8 cellular contexts compared by ENCODE assay signal in the genomic region with DNA sequence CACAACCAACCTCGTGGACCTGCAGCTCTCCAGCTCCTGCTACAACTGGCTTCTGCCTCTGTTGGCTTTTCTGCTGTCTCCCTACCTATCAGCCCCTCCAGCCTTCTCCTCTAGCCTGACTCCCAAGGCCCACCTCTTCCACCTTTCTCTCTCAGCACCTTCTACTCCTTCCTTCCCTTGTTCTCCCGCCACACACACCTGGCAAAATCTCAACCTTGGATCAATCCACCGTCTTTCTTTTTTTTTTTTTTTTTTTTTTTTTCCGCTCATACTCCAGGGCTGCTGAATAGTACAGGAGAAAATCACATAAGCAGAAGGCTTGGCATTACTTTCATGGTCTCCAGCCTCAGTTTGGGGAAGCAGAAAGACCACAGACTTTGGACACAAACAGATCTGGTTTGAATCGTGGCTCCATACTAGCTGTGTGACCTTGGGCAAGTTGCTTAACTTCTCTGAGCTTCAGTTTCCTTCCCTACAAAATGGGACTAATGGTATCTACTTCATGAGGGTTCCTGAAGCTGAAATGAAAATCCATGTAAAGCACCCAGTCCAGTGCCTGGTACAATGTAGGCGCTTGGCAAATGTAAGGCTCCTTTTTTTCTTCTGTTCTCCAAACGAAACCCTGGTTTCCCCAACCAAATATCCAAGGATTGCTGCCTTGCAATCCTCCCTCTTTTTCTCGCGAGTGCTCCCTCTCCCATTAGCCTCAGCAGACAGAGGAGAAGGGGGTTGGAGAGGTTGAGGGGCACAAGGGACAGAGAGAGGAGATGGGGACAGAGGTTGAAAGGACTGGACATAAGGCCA. TPM values are rescaled to one million over a fixed set of nuclear protein-coding genes. Genes with fewer than 3 reads are reported as not detected.
DNase-seq lines count a peak whose midpoint lies in the region; ATAC-seq, FAIRE-seq and TF ChIP-seq lines count a peak whose summit lies in the region.

No MANE protein-coding gene starts in this region.

- H3K4me3 ChIP-seq in fibroblast of mammary gland (ENCODE audit: control insufficient read depth, low read depth, low read length) = peak overlapping the region; percentile 64
- peak overlapping the region; percentile 38 to 58 (median 46) for H3K4me3 ChIP-seq in pancreas

- peaks cover 28% of the 10 kb centered on the region for H3K27me3 Mint-ChIP-seq in CD4-positive, alpha-beta T cell

- no peaks in the 10 kb centered on the region for H3K36me3 ChIP-seq in pancreas

- FAIRE-seq in pancreas (lab: Jason Lieb, UNC) = no peak

- H3K4me1 ChIP-seq in pancreas = no peaks in the 10 kb centered on the region

- POLR2A ChIA-PET in CD4-positive, alpha-beta T cell (lab: Charles Lee) = no interaction called here
- POLR2A ChIA-PET in RWPE1 (lab: Yijun Ruan, JAX; ENCODE audit: low non-redundant PET) = interaction anchor here (0.6 kb wide), 1 partner anchor 48 kb away, joined by 5 read pairs; no protein-coding TSS in a partner anchor

- H3K4me1 Mint-ChIP-seq in CD4-positive, alpha-beta T cell (ENCODE audit: low read depth) = no peaks in the 10 kb centered on the region

- CTCF ChIA-PET in CD4-positive, alpha-beta T cell (lab: Charles Lee) = no interaction called here
- CTCF ChIA-PET in RWPE1 (lab: Yijun Ruan, JAX) = interaction anchor here (0.6 to 0.7 kb wide), 3 partner anchors 441 to 874 kb away, joined by 3 read pairs; no protein-coding TSS in a partner anchor

- 17 to 26% methylated on average over 9 of the region's 9 CpGs for WGBS in pancreas, 2 donors

- no peaks in the 10 kb centered on the region for H3K9me3 ChIP-seq in CD4-positive, alpha-beta T cell (ENCODE audit: control insufficient read depth, low read length)
- no peaks in the 10 kb centered on the region for H3K9me3 ChIP-seq in pancreas

- TF ChIP-seq CTCF in CD4-positive, alpha-beta T cell (IDR thresholded peaks at IDR 0.05) = no peak
- TF ChIP-seq CTCF in RWPE1 (conservative IDR thresholded peaks at IDR 0.05; ENCODE audit: low read depth) (no peak), fibroblast of mammary gland (conservative IDR thresholded peaks at IDR 0.05; ENCODE audit: control insufficient read depth, insufficient read depth, low read depth, low read length) (no peak), pancreas (IDR thresholded peaks at IDR 0.05) (no peak)

- H3K36me3 Mint-ChIP-seq in CD4-positive, alpha-beta T cell (ENCODE audit: low read depth) = no peaks in the 10 kb centered on the region

- no peak overlapping the region for H3K27ac ChIP-seq in CD4-positive, alpha-beta T cell (ENCODE audit: low read depth, low read length)
- H3K27ac ChIP-seq in RWPE1 (peak overlapping the region; percentile 77), pancreas (no peak overlapping the region)

- peak overlapping the region; percentile 74 for H3K4me3 Mint-ChIP-seq in CD4-positive, alpha-beta T cell

- H3K27me3 ChIP-seq in CD4-positive, alpha-beta T cell (ENCODE audit: control insufficient read depth, insufficient read depth, low read length) = no peaks in the 10 kb centered on the region
- H3K27me3 ChIP-seq in pancreas = no peaks in the 10 kb centered on the region

- H3K27ac Mint-ChIP-seq in CD4-positive, alpha-beta T cell = no peak overlapping the region

- ATAC-seq in CD4-positive, alpha-beta T cell (ENCODE audit: poor library complexity) = no peak
- ATAC-seq in pancreas = no peak
- ATAC-seq in GM18909 (IDR thresholded peaks at IDR 0.05; ENCODE audit: poor library complexity, unreplicated experiment) = no peak
- no peak for ATAC-seq in GM18519 (IDR thresholded peaks at IDR 0.05; ENCODE audit: low FRiP score, unreplicated experiment)

- intact Hi-C loops in CD4-positive, alpha-beta T cell (cut with DNase I, micrococcal nuclease) = no loop called here
- intact Hi-C loops in pancreas (cut with DNase I) = no loop called here

- DNase-seq in CD4-positive, alpha-beta T cell = no peak
- DNase-seq in RWPE1 (ENCODE audit: low spot score) (no peak), fibroblast of mammary gland (ENCODE audit: low read depth) (no peak), pancreas (no peak), inferior parietal cortex (ENCODE audit: extremely low spot score) (no peak)
- no peak for DNase-seq in activated CD8-positive, alpha-beta memory T cell treated with anti-CD3 and anti-CD28 coated beads, Interleukin-2, amount 50 U/mL, for 4 hours

- H3K9me3 Mint-ChIP-seq in CD4-positive, alpha-beta T cell = no peaks in the 10 kb centered on the region

RNA-seq across cellular contexts. Expression of gene FGD1, which starts 1.7 kb away (rescaled TPM):
- total RNA-seq in CD4-positive, alpha-beta T cell = under 1 TPM in 1 of 2 experiments, not detected in 1; 0.06 TPM
- total RNA-seq in pancreas = 1 to 10 TPM; 1.7 to 4.0 (median 2.5) TPM
- 1 to 10 TPM; 3.0 TPM for polyA plus RNA-seq in pancreas

RNA-seq across cellular contexts. Expression of gene GNL3L, which starts 35.7 kb away (rescaled TPM):
- total RNA-seq in CD4-positive, alpha-beta T cell = 10 to 100 TPM; 21.5 to 22.8 TPM
- 10 to 100 TPM; 10.6 to 21.6 (median 16.3) TPM for total RNA-seq in pancreas
- polyA plus RNA-seq in pancreas = 1 to 10 TPM; 4.0 to 4.4 TPM

RNA-seq across cellular contexts. Expression of gene TSR2, which starts 54.2 kb away (rescaled TPM):
- total RNA-seq in CD4-positive, alpha-beta T cell = 10 to 100 TPM; 36.3 to 36.5 TPM
- total RNA-seq in pancreas = 10 to 100 TPM; 12.5 to 18.3 (median 15.3) TPM
- 10 to 100 TPM; 18.3 to 28.9 TPM for polyA plus RNA-seq in pancreas
